8 cellular contexts compared by ENCODE assay signal in the genomic region with DNA sequence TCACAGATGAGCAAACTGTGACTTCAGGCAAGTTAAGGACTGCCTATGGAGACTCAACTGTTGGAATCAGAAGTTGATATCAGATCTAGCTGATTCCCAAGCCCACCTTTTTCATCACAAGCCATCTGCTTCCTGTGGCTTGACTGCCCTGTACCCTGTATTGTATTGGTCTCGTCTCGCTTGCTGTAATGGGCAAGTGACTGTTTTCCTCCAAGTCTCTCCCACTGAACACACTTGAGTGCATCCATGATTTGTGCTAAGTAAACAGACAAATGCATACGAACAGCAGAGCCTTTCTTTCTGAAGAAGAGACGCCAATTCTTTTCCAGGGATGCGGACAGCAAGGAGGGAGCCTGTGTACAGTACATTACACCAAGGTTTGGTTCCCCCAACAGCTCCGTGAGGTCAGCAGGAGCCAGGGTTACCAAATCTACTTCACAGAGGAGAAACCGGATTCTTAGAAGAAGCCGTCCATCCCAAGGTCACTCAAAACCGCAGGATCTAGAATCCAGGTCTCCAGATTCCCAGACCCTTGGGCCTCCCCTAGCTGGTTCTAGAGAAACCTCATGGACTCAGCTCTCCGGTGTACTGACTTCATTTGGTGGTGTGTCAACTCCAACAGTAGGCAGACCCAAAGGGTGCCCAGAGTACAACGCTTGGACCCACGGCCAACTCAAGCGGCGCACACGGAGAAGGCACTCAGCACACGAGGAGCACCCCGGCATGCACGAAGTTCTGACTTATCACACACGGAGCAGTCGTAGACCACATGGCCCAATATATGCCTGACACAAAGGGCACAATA. TPM values are rescaled to one million over a fixed set of nuclear protein-coding genes. Genes with fewer than 3 reads are reported as not detected.
DNase-seq lines count a peak whose midpoint lies in the region; ATAC-seq and TF ChIP-seq lines count a peak whose summit lies in the region.

No MANE protein-coding gene starts in this region.

- H3K27me3 ChIP-seq in cardiac muscle cell (no peaks in the 10 kb centered on the region), prostate gland (replicated peaks; ENCODE audit: insufficient read depth) (no peaks in the 10 kb centered on the region)

- H3K4me3 ChIP-seq in AG04449 (ENCODE audit: low read depth, low read length) (peak overlapping the region; percentile 97), cardiac muscle cell (peak overlapping the region; percentile 89), prostate gland (peak overlapping the region; percentile 85 to 90)

- DNase-seq in AG04449 (ENCODE audit: low read depth, low spot score) (no peak), Kasumi-1 (lab: John Stamatoyannopoulos, UW) (peak; percentile 21 to 26), cardiac muscle cell (ENCODE audit: low read depth in 1 of 2, low spot score in 1 of 2) (peak; percentile 24 to 27), prostate gland (ENCODE audit: low spot score) (peak; percentile 15), NCI-H524 treated with DMSO at 0.1 percent for 48 hours (lab: John Stamatoyannopoulos, UW) (no peak), NCI-H226 (no peak)
- no peak for DNase-seq in activated naive CD4-positive, alpha-beta T cell treated with anti-CD3 and anti-CD28 coated beads, Interleukin-2, amount 10 ng/mL, durations not matched to agents 7 days and 5 days

- peak; percentile 8 for ATAC-seq in GM18498 (IDR thresholded peaks at IDR 0.05; ENCODE audit: unreplicated experiment)

- 5% methylated on average over 19 of the region's 20 CpGs for WGBS in prostate gland

- H3K27ac Mint-ChIP-seq in activated naive CD4-positive, alpha-beta T cell treated with anti-CD3 and anti-CD28 coated beads, Interleukin-2, amount 10 ng/mL, durations not matched to agents 7 days and 5 days, result peak overlapping the region; percentile 87

- POLR2A ChIA-PET in AG04449 (lab: Yijun Ruan, JAX), result interaction anchor here (0.7 to 1.4 kb wide), 2 partner anchors 187 to 239 kb away, joined by 4 to 5 read pairs; a partner anchor contains a TSS

- peaks cover 49% of the 10 kb centered on the region for H3K36me3 ChIP-seq in cardiac muscle cell
- H3K36me3 ChIP-seq in prostate gland, result peaks cover 5 to 7% of the 10 kb centered on the region in 2 donors

- H3K27ac ChIP-seq in cardiac muscle cell (no peak overlapping the region), prostate gland (peak overlapping the region; percentile 89 to 90)

- CTCF ChIA-PET in AG04449 (lab: Yijun Ruan, JAX), result interaction anchor here (0.6 to 3.1 kb wide), 4 partner anchors 11 to 207 kb away, joined by 3 to 12 read pairs (median 3); no protein-coding TSS in a partner anchor
- CTCF ChIA-PET in activated naive CD4-positive, alpha-beta T cell treated with anti-CD3 and anti-CD28 coated beads, Interleukin-2, amount 10 ng/mL, durations not matched to agents 7 days and 5 days (lab: Charles Lee), result interaction anchor here (0.9 to 1.2 kb wide), 3 partner anchors 24 to 220 kb away, joined by 3 to 5 read pairs (median 3); no protein-coding TSS in a partner anchor

- H3K36me3 Mint-ChIP-seq in activated naive CD4-positive, alpha-beta T cell treated with anti-CD3 and anti-CD28 coated beads, Interleukin-2, amount 10 ng/mL, durations not matched to agents 7 days and 5 days, result peaks cover 62% of the 10 kb centered on the region

- H3K9me3 ChIP-seq in cardiac muscle cell (ENCODE audit: low read depth) (no peaks in the 10 kb centered on the region), prostate gland (no peaks in the 10 kb centered on the region)

- H3K4me3 Mint-ChIP-seq in activated naive CD4-positive, alpha-beta T cell treated with anti-CD3 and anti-CD28 coated beads, Interleukin-2, amount 10 ng/mL, durations not matched to agents 7 days and 5 days, result peak overlapping the region; percentile 83

- intact Hi-C loops in prostate gland (cut with DNase I), result loop anchor here (5.0 kb wide), 1 partner anchor 96 kb away; a partner anchor contains a TSS

- H3K4me1 ChIP-seq in cardiac muscle cell (ENCODE audit: low read depth) (no peaks in the 10 kb centered on the region), prostate gland (replicated peaks) (peaks cover 8% of the 10 kb centered on the region)

- peaks cover 54% of the 10 kb centered on the region for H3K4me1 Mint-ChIP-seq in activated naive CD4-positive, alpha-beta T cell treated with anti-CD3 and anti-CD28 coated beads, Interleukin-2, amount 10 ng/mL, durations not matched to agents 7 days and 5 days

- TF ChIP-seq CTCF in AG04449 (IDR thresholded peaks at IDR 0.05; ENCODE audit: insufficient read depth, low read length, missing control alignments) (no peak), cardiac muscle cell (IDR thresholded peaks at IDR 0.05; ENCODE audit: low read depth, low read length) (no peak), prostate gland (IDR thresholded peaks at IDR 0.05) (no peak)

- H3K27me3 Mint-ChIP-seq in activated naive CD4-positive, alpha-beta T cell treated with anti-CD3 and anti-CD28 coated beads, Interleukin-2, amount 10 ng/mL, durations not matched to agents 7 days and 5 days, result no peaks in the 10 kb centered on the region

- H3K9me3 Mint-ChIP-seq in activated naive CD4-positive, alpha-beta T cell treated with anti-CD3 and anti-CD28 coated beads, Interleukin-2, amount 10 ng/mL, durations not matched to agents 7 days and 5 days, result no peaks in the 10 kb centered on the region

- no peak for TF ChIP-seq POLR2A in prostate gland (IDR thresholded peaks at IDR 0.05)

RNA-seq across cellular contexts. Expression of a gene that starts 1.2 kb away (rescaled TPM):
- 248 and 301 TPM in 2 replicates for total RNA-seq in cardiac muscle cell
- polyA plus RNA-seq in cardiac muscle cell, result 166 and 270 TPM in 2 replicates
- total RNA-seq in prostate gland, result 100 to 1,000 TPM in 1 of 2 donors, 10 to 100 TPM in 1; 94.9 to 112 TPM

RNA-seq across cellular contexts. Expression of a gene that starts 1.5 kb away (rescaled TPM):
- total RNA-seq in cardiac muscle cell, result 75.2 and 75.5 TPM in 2 replicates
- polyA plus RNA-seq in cardiac muscle cell, result 99.5 and 122 TPM in 2 replicates
- total RNA-seq in prostate gland, result 10 to 100 TPM; 48.8 to 84.2 TPM

RNA-seq across cellular contexts. Expression of a gene that starts 23.4 kb away (rescaled TPM):
- total RNA-seq in cardiac muscle cell (7.8 TPM in 1 of 2 replicates, not detected in the other), prostate gland (not detected)
- 5.7 and 6.9 TPM in 2 replicates for polyA plus RNA-seq in cardiac muscle cell

RNA-seq across cellular contexts. Expression of a gene that starts 27.0 kb away (rescaled TPM):
- total RNA-seq in cardiac muscle cell (15.7 and 19.3 TPM in 2 replicates), prostate gland (10 to 100 TPM; 30.8 to 39.5 TPM)
- polyA plus RNA-seq in cardiac muscle cell, result 29.4 and 29.9 TPM in 2 replicates

Comparison
In these comparisons a context has a peak if more than half of its experiments do, and no peak if none do; other contexts are left out.
1. DNase-seq: peak in Kasumi-1 (2 of 2), cardiac muscle cell (2 of 2) and prostate gland (single experiment); none in AG04449 (single experiment), activated naive CD4-positive, alpha-beta T cell treated with anti-CD3 and anti-CD28 coated beads, Interleukin-2, amount 10 ng/mL, durations not matched to agents 7 days and 5 days (single experiment), NCI-H524 treated with DMSO at 0.1 percent for 48 hours (single experiment) and NCI-H226 (single experiment).
2. Peak in every context shown above with its lines, with median percentiles within 50 percentile points of each other: H3K4me3 ChIP-seq.